ENCODE assay signal across 10 cellular contexts in genomic region chr16:2470603-2471015, GRCh38. TPM values are rescaled to one million over a fixed set of nuclear protein-coding genes. Genes with fewer than 3 reads are reported as not detected.
DNase-seq lines count a peak whose midpoint lies in the region; ATAC-seq, FAIRE-seq and TF ChIP-seq lines count a peak whose summit lies in the region.
"Had no signal": no experiment of that assay in that cellular context is flagged by ENCODE, and none has a peak within 500 bp of the region (broad histone marks: within the 10 kb centered on the region; RNA-seq: fewer than 3 reads in every experiment).

No MANE protein-coding gene starts in this region.

- H3K36me3 ChIP-seq in naive thymus-derived CD4-positive, alpha-beta T cell (ENCODE audit: control insufficient read depth in 2 of 3, insufficient read depth in 3 of 3, low read length in 3 of 3): no peaks in the 10 kb centered on the region
- H3K36me3 ChIP-seq: neutrophil had no signal

- POLR2A ChIA-PET in naive thymus-derived CD4-positive, alpha-beta T cell (lab: Charles Lee): no interaction called here

- no peak for DNase-seq in GM18507 (ENCODE audit: extremely low spot score, insufficient read length, low read depth)
- peak; percentile 79 for DNase-seq in NCI-H2171 (lab: John Stamatoyannopoulos, UW)
- DNase-seq in memory B cell (ENCODE audit: low spot score in 2 of 2): no peak
- DNase-seq in GM13977 (ENCODE audit: low spot score): no peak
- DNase-seq in NK-92 treated with Interleukin-12 subunit alpha and Interleukin-12 subunit beta, amount 100 ng/mL, for 24 hours (lab: John Stamatoyannopoulos, UW): no peak
- DNase-seq in naive thymus-derived CD4-positive, alpha-beta T cell: no peak

- no peak for ATAC-seq in memory B cell (ENCODE audit: low read depth)
- no peak for ATAC-seq in naive thymus-derived CD4-positive, alpha-beta T cell
- ATAC-seq: foreskin keratinocyte had no signal

- H3K36me3 Mint-ChIP-seq in memory B cell: no peaks in the 10 kb centered on the region
- peaks cover 0 to 1% (median 0%) of the 10 kb centered on the region in 5 donors for H3K36me3 Mint-ChIP-seq in naive thymus-derived CD4-positive, alpha-beta T cell

- peaks cover 4 to 24% of the 10 kb centered on the region in 2 donors for H3K27me3 ChIP-seq in naive thymus-derived CD4-positive, alpha-beta T cell (ENCODE audit: control insufficient read depth in 2 of 2, insufficient read depth in 2 of 2, low read length in 2 of 2)

- no peak for TF ChIP-seq CTCF in GM13977 (IDR thresholded peaks at IDR 0.05; ENCODE audit: extremely low read depth, insufficient read depth, missing control alignments)

- FAIRE-seq in GM18507 (lab: Jason Lieb, UNC): peak; percentile 44
- FAIRE-seq: GM12891, K562 had no signal

- no peak overlapping the region for H3K27ac ChIP-seq in naive thymus-derived CD4-positive, alpha-beta T cell (ENCODE audit: low read depth, low read length)
- H3K27ac ChIP-seq: foreskin keratinocyte, neutrophil had no signal

- in situ Hi-C loops in GM13977 (cut with MboI; ENCODE audit: low pct_unique_long_range_greater_than_20kb, low sequenced_read_pairs, unreplicated experiment): no loop called here

- H3K4me1 Mint-ChIP-seq in memory B cell: peaks cover 28% of the 10 kb centered on the region
- H3K4me1 Mint-ChIP-seq in naive thymus-derived CD4-positive, alpha-beta T cell: peaks cover 4 to 19% (median 8%) of the 10 kb centered on the region in 7 donors

- intact Hi-C loops in naive thymus-derived CD4-positive, alpha-beta T cell (cut with micrococcal nuclease): loop anchor here in 1 of 2 donors (5.0 kb wide), 2 partner anchors 203 to 212 kb away; partner anchors contain the start of genes KCTD5 and RNPS1

- CTCF ChIA-PET in naive thymus-derived CD4-positive, alpha-beta T cell (lab: Charles Lee): interaction anchor here (0.6 kb wide), 1 partner anchor 17 kb away, joined by 5 read pairs; no protein-coding TSS in a partner anchor

- peak overlapping the region; percentile 28 for H3K4me3 Mint-ChIP-seq in memory B cell
- peak overlapping the region in 2 of 10 donors; percentile 31 to 33 for H3K4me3 Mint-ChIP-seq in naive thymus-derived CD4-positive, alpha-beta T cell

- no peaks in the 10 kb centered on the region for H3K9me3 Mint-ChIP-seq in memory B cell
- no peaks in the 10 kb centered on the region for H3K9me3 Mint-ChIP-seq in naive thymus-derived CD4-positive, alpha-beta T cell

- no peak overlapping the region for H3K4me3 ChIP-seq in naive thymus-derived CD4-positive, alpha-beta T cell (ENCODE audit: low read length)
- H3K4me3 ChIP-seq: K562 had no signal

- no peaks in the 10 kb centered on the region for H3K9me3 ChIP-seq in naive thymus-derived CD4-positive, alpha-beta T cell (ENCODE audit: control insufficient read depth in 2 of 3, low read length in 3 of 3)
- H3K9me3 ChIP-seq: neutrophil had no signal

- peaks cover under 1 to 5% of the 10 kb centered on the region in 2 donors for H3K4me1 ChIP-seq in naive thymus-derived CD4-positive, alpha-beta T cell (ENCODE audit: control insufficient read depth in 2 of 2, insufficient read depth in 2 of 2, low read length in 2 of 2)
- H3K4me1 ChIP-seq: foreskin keratinocyte had no signal

- H3K27me3 Mint-ChIP-seq in memory B cell: peaks cover 19% of the 10 kb centered on the region
- H3K27me3 Mint-ChIP-seq in naive thymus-derived CD4-positive, alpha-beta T cell: peaks cover 12 to 51% (median 19%) of the 10 kb centered on the region in 5 donors

- H3K27ac Mint-ChIP-seq in memory B cell: no peak overlapping the region
- no peak overlapping the region for H3K27ac Mint-ChIP-seq in naive thymus-derived CD4-positive, alpha-beta T cell

RNA-seq across cellular contexts. Expression of gene NTN3, which starts 0.5 kb away (rescaled TPM):
- total RNA-seq in naive thymus-derived CD4-positive, alpha-beta T cell: not detected
- polyA plus RNA-seq in naive thymus-derived CD4-positive, alpha-beta T cell: not detected
- total RNA-seq: K562 had no signal
- polyA plus RNA-seq: foreskin keratinocyte, K562 had no signal

RNA-seq across cellular contexts. Expression of gene TBC1D24, which starts 4.3 kb away (rescaled TPM):
- total RNA-seq in naive thymus-derived CD4-positive, alpha-beta T cell: 10 to 100 TPM in 2 of 5 experiments, 1 to 10 TPM in 3; 5.4 to 13.5 (median 9.2) TPM
- 1 to 10 TPM; 1.7 to 2.5 TPM for polyA plus RNA-seq in naive thymus-derived CD4-positive, alpha-beta T cell

RNA-seq across cellular contexts. Expression of gene TEDC2, which starts 10.7 kb away (rescaled TPM):
- 10 to 100 TPM in 1 of 5 experiments, 1 to 10 TPM in 1, under 1 TPM in 2, not detected in 1; 0.32 to 16.7 (median 0.71) TPM for total RNA-seq in naive thymus-derived CD4-positive, alpha-beta T cell
- under 1 TPM; 0.39 to 0.84 TPM for polyA plus RNA-seq in naive thymus-derived CD4-positive, alpha-beta T cell

RNA-seq across cellular contexts. Expression of gene CCNF, which starts 41.4 kb away (rescaled TPM):
- 10 to 100 TPM in 1 of 5 experiments, 1 to 10 TPM in 4; 2.6 to 50.1 (median 3.4) TPM for total RNA-seq in naive thymus-derived CD4-positive, alpha-beta T cell
- polyA plus RNA-seq in naive thymus-derived CD4-positive, alpha-beta T cell: 1 to 10 TPM in 1 of 2 donors, under 1 TPM in 1; 0.41 to 5.9 TPM

RNA-seq across cellular contexts. Expression of gene ATP6V0C, which starts 43.1 kb away (rescaled TPM):
- total RNA-seq in naive thymus-derived CD4-positive, alpha-beta T cell: 100 to 1,000 TPM in 4 of 5 experiments, 10 to 100 TPM in 1; 98.2 to 303 (median 113) TPM
- polyA plus RNA-seq in naive thymus-derived CD4-positive, alpha-beta T cell: 10 to 100 TPM; 76.5 to 96.9 TPM
